In the genomic region with DNA sequence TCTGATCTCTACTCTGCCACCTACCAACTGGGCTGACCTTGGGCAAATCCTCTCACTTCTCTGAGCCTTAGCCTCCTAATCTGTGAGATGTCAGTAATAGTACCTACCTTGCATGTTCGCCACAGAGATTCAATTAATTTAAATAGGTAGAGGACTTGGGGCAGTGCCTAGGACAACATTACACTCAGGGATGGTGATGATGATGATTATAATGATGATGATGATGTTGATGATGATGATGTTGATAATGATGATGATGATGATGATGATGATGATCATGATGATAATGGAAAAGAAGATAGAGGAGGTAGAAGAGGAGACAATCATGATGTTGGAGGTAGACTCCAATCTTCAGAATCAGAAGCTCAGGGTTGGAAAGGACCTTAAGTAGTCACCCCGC, we compare ENCODE assay signal across 23 cellular contexts. TPM values are rescaled to one million over a fixed set of nuclear protein-coding genes. Genes with fewer than 3 reads are reported as not detected.
DNase-seq lines count a peak whose midpoint lies in the region; ATAC-seq, FAIRE-seq and TF ChIP-seq lines count a peak whose summit lies in the region.
"Had no signal": no experiment of that assay in that cellular context is flagged by ENCODE, and none has a peak within 500 bp of the region (broad histone marks: within the 10 kb centered on the region; RNA-seq: fewer than 3 reads in every experiment).

No MANE protein-coding gene starts in this region.

- H3K36me3 ChIP-seq in HepG2 (replicated peaks in 1 of 2; ENCODE audit: control insufficient read depth in 1 of 2, insufficient read depth in 2 of 2, low read length in 2 of 2), result no peaks in the 10 kb centered on the region
- H3K36me3 ChIP-seq in right lobe of liver, result no peaks in the 10 kb centered on the region
- H3K36me3 ChIP-seq in HEK293 (ENCODE audit: control insufficient read depth in 2 of 2, insufficient read depth in 1 of 2, low read length in 2 of 2), result no peaks in the 10 kb centered on the region
- H3K36me3 ChIP-seq in thyroid gland, result no peaks in the 10 kb centered on the region

- H3K4me3 ChIP-seq in HepG2 (replicated peaks in 1 of 3; ENCODE audit: insufficient read depth in 1 of 3, low read depth in 2 of 3, low read length in 3 of 3) (no peak overlapping the region), right lobe of liver (no peak overlapping the region), HEK293 (ENCODE audit: low read depth, low read length) (no peak overlapping the region), thyroid gland (replicated peaks in 1 of 3) (no peak overlapping the region)
- H3K4me3 ChIP-seq: GM12878, GM23248 had no signal

- H3K79me2 ChIP-seq in HepG2 (ENCODE audit: insufficient read depth, low read length), result no peaks in the 10 kb centered on the region

- ATAC-seq in HepG2 (no peak), right lobe of liver (no peak)
- ATAC-seq: GM12878 had no signal

- peaks cover 0 to 1% of the 10 kb centered on the region in 2 experiments; a peak in 1 of 5 replicates for H3K27me3 ChIP-seq in HepG2 (ENCODE audit: control insufficient read depth in 1 of 2, insufficient read depth in 2 of 2, low read length in 2 of 2)
- H3K27me3 ChIP-seq in right lobe of liver, result no peaks in the 10 kb centered on the region
- H3K27me3 ChIP-seq in thyroid gland, result no peaks in the 10 kb centered on the region

- H3K4me2 ChIP-seq in HepG2 (ENCODE audit: low read depth, low read length), result no peak overlapping the region

- TF ChIP-seq CTCF in HepG2 (CRISPR knock-in tag; IDR thresholded peaks at IDR 0.05) (no peak), right lobe of liver (IDR thresholded peaks at IDR 0.05) (no peak), HEK293 (tag by site-specific recombination; IDR thresholded peaks at IDR 0.05) (no peak), thyroid gland (IDR thresholded peaks at IDR 0.05) (no peak)

- 67% methylated on average over 2 of the region's 2 CpGs for WGBS in HepG2 (ENCODE audit: low lambda C conversion rate)
- 100% methylated on average over 1 of the region's 2 CpGs for WGBS in right lobe of liver (ENCODE audit: insufficient coverage, low coverage, low lambda C conversion rate, missing lambda C conversion rate)
- 97 to 100% methylated on average over 2 of the region's 2 CpGs for WGBS in thyroid gland, 2 donors

- FAIRE-seq in HepG2 (lab: Jason Lieb, UNC), result no peak
- FAIRE-seq: D721Med, GM12878, GM19239, H1 had no signal

- TF ChIP-seq RAD21 in HepG2 (CRISPR knock-in tag; IDR thresholded peaks at IDR 0.05), result no peak

- TF ChIP-seq POLR2A in HepG2 (IDR thresholded peaks at IDR 0.05; ENCODE audit: insufficient read depth in 1 of 2, low read depth in 2 of 2, low read length in 2 of 2), result no peak
- no peak for TF ChIP-seq POLR2A in right lobe of liver (IDR thresholded peaks at IDR 0.05)
- no peak for TF ChIP-seq POLR2A in thyroid gland (IDR thresholded peaks at IDR 0.05)

- H3K4me1 ChIP-seq in HepG2 (ENCODE audit: insufficient read depth, low read length), result no peaks in the 10 kb centered on the region
- no peaks in the 10 kb centered on the region for H3K4me1 ChIP-seq in right lobe of liver
- H3K4me1 ChIP-seq in HEK293 (ENCODE audit: control insufficient read depth, insufficient read depth, low read length), result no peaks in the 10 kb centered on the region
- H3K4me1 ChIP-seq in thyroid gland, result peaks cover 11 to 20% of the 10 kb centered on the region in 2 donors

- CTCF ChIA-PET in HepG2 (lab: Yijun Ruan, JAX; ENCODE audit: low intra/inter-chr PET ratio, low total read pairs), result no interaction called here
- CTCF ChIA-PET in HEK293 (lab: Yijun Ruan, JAX), result no interaction called here

- no TSS peak for BruUV-seq in HepG2 (replicated peaks; lab: Mats Ljungman, UMichigan)

- H3K27ac ChIP-seq in HepG2 (ENCODE audit: extremely low read length, insufficient read depth, low read length) (no peak overlapping the region), right lobe of liver (no peak overlapping the region), HEK293 (ENCODE audit: extremely low read depth, low read depth, low read length) (no peak overlapping the region), thyroid gland (peak overlapping the region; percentile 45 to 76 (median 47))
- H3K27ac ChIP-seq: GM23248 had no signal

- H4K20me1 ChIP-seq in HepG2 (ENCODE audit: insufficient read depth, low read length), result no peaks in the 10 kb centered on the region

- no peak for TF ChIP-seq EP300 in HepG2 (IDR thresholded peaks at IDR 0.05; ENCODE audit: low read depth in 2 of 2, low read length in 2 of 2)
- TF ChIP-seq EP300 in HepG2 (CRISPR knock-in tag; IDR thresholded peaks at IDR 0.05; ENCODE audit: borderline replicate concordance), result no peak

- H3K9me3 ChIP-seq in HepG2 (ENCODE audit: low read length), result no peaks in the 10 kb centered on the region
- H3K9me3 ChIP-seq in right lobe of liver, result no peaks in the 10 kb centered on the region
- H3K9me3 ChIP-seq in HEK293 (ENCODE audit: control insufficient read depth, insufficient read depth, low read depth, low read length), result no peaks in the 10 kb centered on the region
- H3K9me3 ChIP-seq in thyroid gland, result no peaks in the 10 kb centered on the region

- H3K9ac ChIP-seq in HepG2 (ENCODE audit: insufficient read depth, low read depth, low read length), result no peak overlapping the region
- H3K9ac ChIP-seq: GM23248 had no signal

- DNase-seq in HepG2 (ENCODE audit: low spot score) (no peak), right lobe of liver (no peak), thyroid gland (no peak), Kasumi-1 (lab: John Stamatoyannopoulos, UW) (no peak)
- no peak for DNase-seq in stimulated activated CD4-positive, alpha-beta T cell treated with anti-CD3 and anti-CD28 coated beads, Interleukin-4, amount 100 ng/mL, for 1 hour
- DNase-seq: CD4-positive, alpha-beta T cell; CD8-positive, alpha-beta memory T cell; DMS 273 treated with DMSO at 0.1 percent for 48 hours; DMS79; EL; GDM1; H7; HCEC 1CT had no signal

- POLR2A ChIA-PET in HepG2 (lab: Yijun Ruan, JAX), result no interaction called here
- POLR2A ChIA-PET in HEK293 (lab: Yijun Ruan, JAX), result no interaction called here

- in situ Hi-C loops in HepG2 (cut with HindIII; ENCODE audit: extremely low pct_ligation_motif_present, low pct_unique_long_range_greater_than_20kb), result no loop called here

- H2AFZ ChIP-seq in HepG2 (ENCODE audit: low read length), result no peak overlapping the region
- H2AFZ ChIP-seq: GM23248 had no signal

- intact Hi-C loops in HepG2 (cut with micrococcal nuclease; ENCODE audit: unreplicated experiment) (no loop called here), right lobe of liver (cut with DNase I) (no loop called here), thyroid gland (cut with DNase I) (no loop called here)

TF ChIP-seq in HepG2, 621 proteins besides CTCF, POLR2A, EP300 and RAD21 (continues in another document):
- peak; percentile 69; the same call in 1 of the 2 replicates for TF ChIP-seq CREB1 (IDR thresholded peaks at IDR 0.05)
- no peak for TF ChIP-seq CREB1 (CRISPR knock-in tag; IDR thresholded peaks at IDR 0.05)

TF ChIP-seq in HEK293, 187 proteins besides CTCF, POLR2A, EP300 and RAD21 (continues in another document):
- TF ChIP-seq, protein P1, sequence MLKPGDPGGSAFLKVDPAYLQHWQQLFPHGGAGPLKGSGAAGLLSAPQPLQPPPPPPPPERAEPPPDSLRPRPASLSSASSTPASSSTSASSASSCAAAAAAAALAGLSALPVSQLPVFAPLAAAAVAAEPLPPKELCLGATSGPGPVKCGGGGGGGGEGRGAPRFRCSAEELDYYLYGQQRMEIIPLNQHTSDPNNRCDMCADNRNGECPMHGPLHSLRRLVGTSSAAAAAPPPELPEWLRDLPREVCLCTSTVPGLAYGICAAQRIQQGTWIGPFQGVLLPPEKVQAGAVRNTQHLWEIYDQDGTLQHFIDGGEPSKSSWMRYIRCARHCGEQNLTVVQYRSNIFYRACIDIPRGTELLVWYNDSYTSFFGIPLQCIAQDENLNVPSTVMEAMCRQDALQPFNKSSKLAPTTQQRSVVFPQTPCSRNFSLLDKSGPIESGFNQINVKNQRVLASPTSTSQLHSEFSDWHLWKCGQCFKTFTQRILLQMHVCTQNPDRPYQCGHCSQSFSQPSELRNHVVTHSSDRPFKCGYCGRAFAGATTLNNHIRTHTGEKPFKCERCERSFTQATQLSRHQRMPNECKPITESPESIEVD (tag by site-specific recombination; IDR thresholded peaks at IDR 0.05), result no peak
- no peak for TF ChIP-seq ZNF623 (tag by site-specific recombination; IDR thresholded peaks at IDR 0.05)

RNA-seq across cellular contexts. Expression of a gene that starts 40.7 kb away (rescaled TPM):
- total RNA-seq in HepG2 (2016; rRNA removed; fragmentation: Illumina TruSeq; extraction: Trizol), result not detected in 2 replicates
- total RNA-seq in HepG2 (2016; cell fraction: cytosol; rRNA removed; fragmentation: Illumina TruSeq; extraction: Trizol; ENCODE audit: low read depth), result not detected in 2 replicates
- total RNA-seq in HepG2 (2016; cell fraction: insoluble cytoplasmic fraction; rRNA removed; fragmentation: Illumina TruSeq; extraction: Trizol), result not detected in 2 replicates
- not detected in 2 replicates for total RNA-seq in HepG2 (2016; cell fraction: membrane; rRNA removed; fragmentation: Illumina TruSeq; extraction: Trizol)
- total RNA-seq in HepG2 (2016; cell fraction: nucleus; rRNA removed; fragmentation: Illumina TruSeq; extraction: Trizol), result not detected in 2 replicates
- polyA plus RNA-seq in HepG2 (2011; rRNA removed), result not detected in 2 replicates
- polyA plus RNA-seq in HepG2 (2011; cell fraction: cytosol; rRNA removed), result not detected in 2 replicates
- not detected in 2 replicates for polyA plus RNA-seq in HepG2 (2011; cell fraction: nucleus; rRNA removed)
- polyA plus RNA-seq in HepG2 (2012), result not detected in 2 replicates
- not detected in 2 replicates for polyA plus RNA-seq in HepG2 (2016; cell fraction: cytosol; fragmentation: Illumina TruSeq; extraction: Trizol; ENCODE audit: low read depth)
- polyA plus RNA-seq in HepG2 (2016; cell fraction: insoluble cytoplasmic fraction; fragmentation: Illumina TruSeq; extraction: Trizol; ENCODE audit: low read depth), result not detected in 2 replicates
- not detected in 2 replicates for polyA plus RNA-seq in HepG2 (2016; cell fraction: membrane; fragmentation: Illumina TruSeq; extraction: Trizol; ENCODE audit: low read depth)
- not detected in 2 replicates for polyA plus RNA-seq in HepG2 (2016; cell fraction: nucleus; fragmentation: Illumina TruSeq; extraction: Trizol; ENCODE audit: insufficient read depth, low read depth)
- polyA minus RNA-seq in HepG2 (2011; rRNA and poly(A)+ RNA removed; ENCODE audit: low replicate concordance), result not detected in 2 replicates
- not detected in 2 replicates for polyA minus RNA-seq in HepG2 (2011; cell fraction: cytosol; rRNA and poly(A)+ RNA removed)
- polyA minus RNA-seq in HepG2 (2011; cell fraction: nucleus; rRNA and poly(A)+ RNA removed), result not detected in 2 replicates
- not detected for total RNA-seq in right lobe of liver
- not detected for total RNA-seq in thyroid gland
- total RNA-seq: A172; A673; CD4-positive, alpha-beta T cell; CD8-positive, alpha-beta memory T cell; GM12878; GM23248; H1; H7 had no signal
- polyA plus RNA-seq: BJ; CD14-positive monocyte; CD8-positive, alpha-beta memory T cell; GM12878; GM23248; H1 had no signal

Comparison
In these comparisons a context has a peak if more than half of its experiments do, and no peak if none do; other contexts are left out.
1. H3K27ac ChIP-seq: peak in thyroid gland (3 of 3); none in HepG2 (single experiment), right lobe of liver (0 of 3) and HEK293 (single experiment).